10 cellular contexts compared by ENCODE assay signal in genomic region chr5:81140461-81140860, GRCh38.
"Had no signal": no experiment of that assay in that cellular context is flagged by ENCODE, and none has a peak within 500 bp of the region (broad histone marks: within the 10 kb centered on the region; RNA-seq: fewer than 3 reads in every experiment).

No MANE protein-coding gene starts in this region.

- H3K27ac ChIP-seq: tibial artery, vagina had no signal

- H3K27ac Mint-ChIP-seq: activated naive CD4-positive, alpha-beta T cell treated with anti-CD3 and anti-CD28 coated beads, Interleukin-2, amount 10 ng/mL, durations not matched to agents 7 days and 5 days; activated T-helper 2 cell treated with anti-CD3 and anti-CD28 coated beads, Interferon-gamma antibody, Interleukin-2, Interleukin-4, amounts not matched to agents 10 μg/mL and 5 μg/mL and 100 μg/mL, durations not matched to agents 14 hours and 24 hours and 36 hours; dendritic cell treated with granulocyte-macrophage colony-stimulating factor and Interleukin-4, amounts not matched to agents 40 ng/mL and 50 ng/mL, for 4 days; effector memory CD8-positive, alpha-beta T cell; immature natural killer cell; natural killer cell treated with Interleukin-12 subunit alpha and Interleukin-12 subunit beta and Interleukin-15 and Interleukin-18, amount 100 ng/mL, for 72 hours had no signal

- H3K27me3 ChIP-seq: vagina had no signal

- DNase-seq: activated naive CD4-positive, alpha-beta T cell treated with anti-CD3 and anti-CD28 coated beads, Interleukin-2, amount 10 ng/mL, durations not matched to agents 7 days and 5 days; effector memory CD8-positive, alpha-beta T cell; immature natural killer cell; mammary epithelial cell; stimulated activated CD4-positive, alpha-beta T cell treated with anti-CD3 and anti-CD28 coated beads, Interleukin-4, amount 100 ng/mL, for 4 hours had no signal

- ATAC-seq: effector memory CD8-positive, alpha-beta T cell; natural killer cell treated with Interleukin-12 subunit alpha and Interleukin-12 subunit beta and Interleukin-15 and Interleukin-18, amount 100 ng/mL, for 72 hours had no signal

- H3K4me1 Mint-ChIP-seq: activated naive CD4-positive, alpha-beta T cell treated with anti-CD3 and anti-CD28 coated beads, Interleukin-2, amount 10 ng/mL, durations not matched to agents 7 days and 5 days had no signal

- H3K36me3 ChIP-seq: tibial artery, vagina had no signal

- H3K9me3 ChIP-seq: vagina had no signal

- H3K27me3 Mint-ChIP-seq: activated naive CD4-positive, alpha-beta T cell treated with anti-CD3 and anti-CD28 coated beads, Interleukin-2, amount 10 ng/mL, durations not matched to agents 7 days and 5 days; effector memory CD8-positive, alpha-beta T cell; natural killer cell treated with Interleukin-12 subunit alpha and Interleukin-12 subunit beta and Interleukin-15 and Interleukin-18, amount 100 ng/mL, for 72 hours had no signal

- H3K36me3 Mint-ChIP-seq: activated naive CD4-positive, alpha-beta T cell treated with anti-CD3 and anti-CD28 coated beads, Interleukin-2, amount 10 ng/mL, durations not matched to agents 7 days and 5 days; natural killer cell treated with Interleukin-12 subunit alpha and Interleukin-12 subunit beta and Interleukin-15 and Interleukin-18, amount 100 ng/mL, for 72 hours had no signal

- H3K9me3 Mint-ChIP-seq: activated naive CD4-positive, alpha-beta T cell treated with anti-CD3 and anti-CD28 coated beads, Interleukin-2, amount 10 ng/mL, durations not matched to agents 7 days and 5 days; effector memory CD8-positive, alpha-beta T cell had no signal

- H3K4me3 ChIP-seq: tibial artery, vagina had no signal

- H3K4me3 Mint-ChIP-seq: activated naive CD4-positive, alpha-beta T cell treated with anti-CD3 and anti-CD28 coated beads, Interleukin-2, amount 10 ng/mL, durations not matched to agents 7 days and 5 days; dendritic cell treated with granulocyte-macrophage colony-stimulating factor and Interleukin-4, amounts not matched to agents 40 ng/mL and 50 ng/mL, for 4 days; effector memory CD8-positive, alpha-beta T cell; immature natural killer cell; natural killer cell treated with Interleukin-12 subunit alpha and Interleukin-12 subunit beta and Interleukin-15 and Interleukin-18, amount 100 ng/mL, for 72 hours had no signal
